Comparison of ENCODE assay signal across 24 cellular contexts in the genomic region with DNA sequence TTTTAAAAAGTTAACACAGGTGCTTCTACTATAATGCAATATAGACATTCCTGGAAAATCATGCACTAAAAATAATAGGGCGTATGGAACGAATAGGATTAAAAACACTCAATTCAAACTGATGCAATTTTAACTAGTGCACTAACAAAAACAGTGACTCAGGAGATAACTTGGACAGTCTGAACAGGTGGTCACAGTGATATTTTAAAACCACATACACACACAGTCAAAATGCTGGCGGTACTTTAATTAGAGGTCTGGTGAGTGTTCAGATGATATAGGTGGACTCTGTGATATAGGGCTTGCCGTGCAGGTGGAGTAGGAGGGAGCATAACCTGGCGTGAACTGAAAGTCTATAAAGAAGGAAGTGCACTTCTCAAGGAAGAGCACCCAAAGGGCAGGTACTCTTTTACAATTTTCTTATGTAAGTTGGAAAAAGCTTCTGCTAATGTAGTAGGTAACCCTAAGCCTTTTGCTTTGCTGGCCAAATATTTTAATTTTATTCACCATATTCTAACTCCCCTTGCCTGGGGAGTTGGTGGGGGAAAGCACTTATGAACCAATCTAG. TPM values are rescaled to one million over a fixed set of nuclear protein-coding genes. Genes with fewer than 3 reads are reported as not detected.
DNase-seq lines count a peak whose midpoint lies in the region; ATAC-seq, FAIRE-seq and TF ChIP-seq lines count a peak whose summit lies in the region.
"Had no signal": no experiment of that assay in that cellular context is flagged by ENCODE, and none has a peak within 500 bp of the region (broad histone marks: within the 10 kb centered on the region; RNA-seq: fewer than 3 reads in every experiment).

No MANE protein-coding gene starts in this region.

- no peak overlapping the region for H3K27ac Mint-ChIP-seq in stimulated activated naive CD8-positive, alpha-beta T cell treated with anti-CD3 and anti-CD28 coated beads, Interleukin-15, amount 100 ng/mL, for 72 hours

- H3K4me1 ChIP-seq in K562 (replicated peaks in 1 of 2; ENCODE audit: control insufficient read depth in 2 of 2, insufficient read depth in 2 of 2, low read length in 2 of 2) = peaks cover 3 to 12% of the 10 kb centered on the region in 2 experiments; a peak in 2 of 5 replicates
- H3K4me1 ChIP-seq in tibial artery = peaks cover 0 to 30% (median 4%) of the 10 kb centered on the region in 4 donors
- H3K4me1 ChIP-seq: upper lobe of left lung had no signal

- DNase-seq in NCI-H510A treated with DMSO at 0.1 percent for 48 hours (lab: John Stamatoyannopoulos, UW) = peak; percentile 29
- no peak for DNase-seq in NCI-H510A (lab: John Stamatoyannopoulos, UW)
- DNase-seq in left ventricle myocardium superior = no peak
- DNase-seq in left cardiac atrium = no peak
- DNase-seq in K562 (ENCODE audit: extremely low read depth in 1 of 4, low spot score in 3 of 4) = peak; percentile 10 to 46 (median 21)
- DNase-seq in tibial artery = no peak
- no peak for DNase-seq in KG1 (lab: John Stamatoyannopoulos, UW)
- no peak for DNase-seq in stimulated activated naive CD8-positive, alpha-beta T cell treated with anti-CD3 and anti-CD28 coated beads, Interleukin-15, amount 100 ng/mL, for 72 hours
- DNase-seq: activated CD4-positive, alpha-beta T cell treated with anti-CD3 and anti-CD28 coated beads for 36 hours; brain microvascular endothelial cell; effector CD8-positive, alpha-beta T cell; foreskin fibroblast; GF-D8; GOT3; immature natural killer cell; MG63; posterior cingulate gyrus; sigmoid colon; stimulated activated CD8-positive, alpha-beta memory T cell treated with anti-CD3 and anti-CD28 coated beads, Interleukin-4, amount 100 ng/mL, for 48 hours; upper lobe of left lung had no signal

- H3K9ac ChIP-seq in K562 (ENCODE audit: insufficient read depth in 1 of 2, low read depth in 2 of 2, low read length in 2 of 2) = no peak overlapping the region

- in situ Hi-C loops in K562 (cut with MboI) = no loop called here

- POLR2A ChIA-PET in K562 (lab: Yijun Ruan, JAX) = no interaction called here

- no peak overlapping the region for H2AFZ ChIP-seq in K562 (ENCODE audit: low read depth, low read length)

- no peak for TF ChIP-seq RAD21 in K562 (CRISPR knock-in tag; conservative IDR thresholded peaks at IDR 0.05 in 1 of 2, IDR thresholded peaks at IDR 0.05 in 1 of 2)

- CTCF ChIA-PET in K562 (lab: Yijun Ruan, JAX; ENCODE audit: low intra/inter-chr PET ratio) = no interaction called here

- ATAC-seq in left ventricle myocardium superior (peak; percentile 19), left cardiac atrium (no peak), K562 (peak; percentile 92)
- no peak for ATAC-seq in stimulated activated naive CD8-positive, alpha-beta T cell treated with anti-CD3 and anti-CD28 coated beads, Interleukin-15, amount 100 ng/mL, for 72 hours
- ATAC-seq: activated CD4-positive, alpha-beta T cell treated with anti-CD3 and anti-CD28 coated beads for 36 hours had no signal

- H3K36me3 ChIP-seq in K562 (ENCODE audit: control insufficient read depth, insufficient read depth, low read length) (peaks cover 6% of the 10 kb centered on the region; the same call in 2 of the 3 replicates), tibial artery (peaks cover 0 to 9% (median 0%) of the 10 kb centered on the region in 3 donors)
- H3K36me3 ChIP-seq: sigmoid colon, upper lobe of left lung had no signal

- H3K4me3 ChIP-seq in K562 (no peak overlapping the region), tibial artery (no peak overlapping the region)
- H3K4me3 ChIP-seq: MG63, sigmoid colon, upper lobe of left lung had no signal

- peak; percentile 39; the same call in 1 of the 2 replicates for TF ChIP-seq EP300 in K562 (IDR thresholded peaks at IDR 0.05; ENCODE audit: low read length)

- H4K20me1 ChIP-seq in K562 (replicated peaks; ENCODE audit: control insufficient read depth, insufficient read depth, low read length) = no peaks in the 10 kb centered on the region

- no peak for TF ChIP-seq POLR2A in K562 (conservative IDR thresholded peaks at IDR 0.05)

- no TSS peak for BruUV-seq in K562 (replicated peaks; lab: Mats Ljungman, UMichigan)

- H3K9me3 Mint-ChIP-seq in stimulated activated naive CD8-positive, alpha-beta T cell treated with anti-CD3 and anti-CD28 coated beads, Interleukin-15, amount 100 ng/mL, for 72 hours = peaks cover 6 to 9% of the 10 kb centered on the region in 2 donors
- H3K9me3 Mint-ChIP-seq: immature natural killer cell had no signal

- no peak overlapping the region for H3K4me3 Mint-ChIP-seq in stimulated activated naive CD8-positive, alpha-beta T cell treated with anti-CD3 and anti-CD28 coated beads, Interleukin-15, amount 100 ng/mL, for 72 hours
- H3K4me3 Mint-ChIP-seq: activated CD4-positive, alpha-beta T cell treated with anti-CD3 and anti-CD28 coated beads for 36 hours; immature natural killer cell had no signal

- TF ChIP-seq CTCF in K562 (IDR thresholded peaks at IDR 0.05 in 2 of 3, conservative IDR thresholded peaks at IDR 0.05 in 1 of 3; ENCODE audit: insufficient read depth in 2 of 3, low read depth in 1 of 3, low read length in 3 of 3) = no peak
- no peak for TF ChIP-seq CTCF in tibial artery (IDR thresholded peaks at IDR 0.05)

- no peaks in the 10 kb centered on the region for H3K79me2 ChIP-seq in K562 (ENCODE audit: control insufficient read depth, insufficient read depth, low read length)

- no peaks in the 10 kb centered on the region for H3K9me1 ChIP-seq in K562 (ENCODE audit: control insufficient read depth, insufficient read depth, low read length)

- no peak for FAIRE-seq in K562 (lab: Jason Lieb, UNC)

- no peaks in the 10 kb centered on the region for H3K27me3 Mint-ChIP-seq in stimulated activated naive CD8-positive, alpha-beta T cell treated with anti-CD3 and anti-CD28 coated beads, Interleukin-15, amount 100 ng/mL, for 72 hours
- H3K27me3 Mint-ChIP-seq: activated CD4-positive, alpha-beta T cell treated with anti-CD3 and anti-CD28 coated beads for 36 hours had no signal

- H3K27ac ChIP-seq in K562 (ENCODE audit: extremely low read depth, low read depth, low read length) = no peak overlapping the region; the same call in 2 of the 3 replicates
- H3K27ac ChIP-seq in tibial artery = peak overlapping the region; percentile 38 to 41
- H3K27ac ChIP-seq: brain microvascular endothelial cell, sigmoid colon, upper lobe of left lung had no signal

- H3K4me1 Mint-ChIP-seq in stimulated activated naive CD8-positive, alpha-beta T cell treated with anti-CD3 and anti-CD28 coated beads, Interleukin-15, amount 100 ng/mL, for 72 hours = peaks cover 12% of the 10 kb centered on the region

- WGBS in K562 (ENCODE audit: insufficient coverage, low coverage, missing lambda C conversion rate) = 3% methylated on average over 5 of the region's 5 CpGs

- 0 out of 2 replicates have a peak overlapping the region, but pooled peaks have one; percentile 9 for H3K4me2 ChIP-seq in K562 (ENCODE audit: insufficient read depth, low read length)

- intact Hi-C loops in left ventricle myocardium superior (cut with micrococcal nuclease) = loop anchor here (10.0 kb wide), 1 partner anchor 131 kb away; no protein-coding TSS in a partner anchor
- intact Hi-C loops in left cardiac atrium (cut with DNase I) = loop anchor here (5.0 to 10.0 kb wide), 2 partner anchors 134 to 221 kb away; no protein-coding TSS in a partner anchor
- intact Hi-C loops in K562 (cut with micrococcal nuclease) = loop anchor here (5.0 kb wide), 1 partner anchor 99 kb away; no protein-coding TSS in a partner anchor
- intact Hi-C loops in tibial artery (cut with DNase I; ENCODE audit: low total_unique reads) = no loop called here

- H3K9me3 ChIP-seq in K562 (replicated peaks; ENCODE audit: control insufficient read depth, insufficient read depth, low read depth, low read length) = no peaks in the 10 kb centered on the region
- H3K9me3 ChIP-seq in tibial artery = no peaks in the 10 kb centered on the region
- H3K9me3 ChIP-seq: upper lobe of left lung had no signal

- H3K27me3 ChIP-seq in K562 (ENCODE audit: control insufficient read depth in 2 of 2, insufficient read depth in 2 of 2, low read length in 2 of 2) (no peaks in the 10 kb centered on the region), tibial artery (no peaks in the 10 kb centered on the region)
- H3K27me3 ChIP-seq: brain microvascular endothelial cell, MG63, sigmoid colon, upper lobe of left lung had no signal

TF ChIP-seq in K562, 482 proteins besides CTCF, POLR2A, EP300 and RAD21 (continues in another document):
- TF ChIP-seq TCF3 (CRISPR knock-in tag; IDR thresholded peaks at IDR 0.05) = peak; percentile 80
- peak; percentile 46 for TF ChIP-seq MTA2 (IDR thresholded peaks at IDR 0.05; ENCODE audit: low read depth)
- TF ChIP-seq, protein P1, sequence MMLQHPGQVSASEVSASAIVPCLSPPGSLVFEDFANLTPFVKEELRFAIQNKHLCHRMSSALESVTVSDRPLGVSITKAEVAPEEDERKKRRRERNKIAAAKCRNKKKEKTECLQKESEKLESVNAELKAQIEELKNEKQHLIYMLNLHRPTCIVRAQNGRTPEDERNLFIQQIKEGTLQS (IDR thresholded peaks at IDR 0.05) = peak; percentile 63; the same call in 1 of the 2 replicates
- TF ChIP-seq, protein P1 (CRISPR knock-in tag; conservative IDR thresholded peaks at IDR 0.05) = no peak
- TF ChIP-seq ARID1B (IDR thresholded peaks at IDR 0.05) = peak; percentile 84

RNA-seq across cellular contexts. Expression of gene PLN, which starts 41.9 kb away (rescaled TPM):
- total RNA-seq in left ventricle myocardium superior (2,753 TPM), left cardiac atrium (1,000 to 10,000 TPM in 1 of 2 donors, 100 to 1,000 TPM in 1; 673 to 1,029 TPM), K562 (2014; rRNA removed) (not detected in 2 replicates), K562 (2014; rRNA removed; fragmentation: Illumina TruSeq; extraction: Trizol) (not detected in 2 replicates), K562 (2015; rRNA removed; fragmentation: Illumina TruSeq; extraction: Trizol) (not detected in 2 replicates), K562 (2021) (0.09 TPM in 1 of 2 replicates, not detected in the other)
- not detected in 2 replicates for total RNA-seq in K562 (2011; cell fraction: chromatin; rRNA removed; ENCODE audit: low replicate concordance)
- not detected in 2 replicates for total RNA-seq in K562 (2011; cell fraction: nucleolus; rRNA removed)
- 0.31 TPM in 1 of 2 replicates, not detected in the other for total RNA-seq in K562 (2011; cell fraction: nucleoplasm; rRNA removed)
- polyA plus RNA-seq in K562 (2011; rRNA removed) (0.03 and 0.05 TPM in 2 replicates), K562 (2014; fragmentation: Illumina TruSeq; extraction: Trizol) (not detected in 2 replicates), K562 (2014; fragmentation: Nextera tagmentation; extraction: Ambion mirVana) (under 1 TPM; 0.03 to 0.30 TPM), K562 (2014; rRNA removed) (not detected in 2 replicates)
- not detected in 2 replicates for polyA plus RNA-seq in K562 (2011; cell fraction: cytosol; rRNA removed)
- polyA plus RNA-seq in K562 (2011; cell fraction: nucleus; rRNA removed) = not detected in 2 replicates
- 0.08 TPM in 1 of 2 replicates, not detected in the other for polyA plus RNA-seq in K562 (2012)
- polyA minus RNA-seq in K562 (2011; rRNA and poly(A)+ RNA removed) = 0.15 TPM in 1 of 2 replicates, not detected in the other
- not detected in 2 replicates for polyA minus RNA-seq in K562 (2011; cell fraction: cytosol; rRNA and poly(A)+ RNA removed)
- 0.33 TPM in 1 of 2 replicates, not detected in the other for polyA minus RNA-seq in K562 (2011; cell fraction: nucleus; rRNA and poly(A)+ RNA removed)
- total RNA-seq: A172; activated CD4-positive, alpha-beta T cell treated with anti-CD3 and anti-CD28 coated beads for 36 hours; NCI-H460; SK-MEL-5; T-helper 1 cell treated with Interleukin-12 subunit alpha and Interleukin-12 subunit beta and Interleukin-4 antibody, amounts not matched to agents 30 ng/mL and 1 ng/mL, for 36 hours had no signal

Comparison
In these comparisons a context has a peak if more than half of its experiments do, and no peak if none do; other contexts are left out.
1. DNase-seq: peak in NCI-H510A treated with DMSO at 0.1 percent for 48 hours (single experiment) and K562 (4 of 4); none in NCI-H510A (single experiment), left ventricle myocardium superior (single experiment), left cardiac atrium (single experiment), tibial artery (0 of 2), KG1 (single experiment) and stimulated activated naive CD8-positive, alpha-beta T cell treated with anti-CD3 and anti-CD28 coated beads, Interleukin-15, amount 100 ng/mL, for 72 hours (0 of 2).
2. ATAC-seq: peak in left ventricle myocardium superior (single experiment) and K562 (single experiment); none in left cardiac atrium (0 of 2) and stimulated activated naive CD8-positive, alpha-beta T cell treated with anti-CD3 and anti-CD28 coated beads, Interleukin-15, amount 100 ng/mL, for 72 hours (single experiment).
3. RNA of gene PLN, which starts 41.9 kb away (total RNA-seq): 2,753 TPM in left ventricle myocardium superior (single experiment) and 673 to 1,029 TPM in left cardiac atrium; 0.09 to 0.31 TPM in K562; every median in the first group is over 100 times any median in the second.